ENCODE assay signal across 28 cellular contexts in genomic region chr21:34743285-34743684, GRCh38.
"Had no signal": no experiment of that assay in that cellular context is flagged by ENCODE, and none has a peak within 500 bp of the region (broad histone marks: within the 10 kb centered on the region; RNA-seq: fewer than 3 reads in every experiment).

No MANE protein-coding gene starts in this region.

- H3K27ac ChIP-seq: brain microvascular endothelial cell, gastroesophageal sphincter, heart left ventricle, neural progenitor cell, ovary, prostate gland, right atrium auricular region, transverse colon had no signal

- FAIRE-seq: colon, islet of Langerhans, small intestine, urothelium cell line had no signal

- H3K4me2 ChIP-seq: neural progenitor cell had no signal

- H3K4me1 Mint-ChIP-seq: central memory CD8-positive, alpha-beta T cell had no signal

- DNase-seq: activated CD4-positive, alpha-beta memory T cell treated with anti-CD3 and anti-CD28 coated beads, Interleukin-2, amount 10 ng/mL, durations not matched to agents 7 days and 5 days; activated CD4-positive, alpha-beta T cell treated with anti-CD3 and anti-CD28 coated beads for 48 hours; activated CD4-positive, CD25-positive, alpha-beta regulatory T cell; activated gamma-delta T cell treated with Interleukin-2 at 50 U/mL for 16 hours; activated T-cell treated with anti-CD3 and anti-CD28 coated beads, Interleukin-2, amount 50 U/mL, for 1 hour; effector memory CD4-positive, alpha-beta T cell; mesendoderm; naive thymus-derived CD4-positive, alpha-beta T cell; ovary; stimulated activated CD4-positive, alpha-beta T cell treated with anti-CD3 and anti-CD28 coated beads, Interleukin-2, amount 100 ng/mL, for 24 hours; SW 1271; T-helper 17 cell had no signal

- H3K9ac ChIP-seq: neural progenitor cell had no signal

- H3K9me3 ChIP-seq: gastroesophageal sphincter, heart left ventricle, mucosa of descending colon, ovary, prostate gland, right atrium auricular region, stomach, transverse colon had no signal

- H3K4me3 ChIP-seq: gastroesophageal sphincter, heart left ventricle, mucosa of descending colon, neural progenitor cell, ovary, prostate gland, right atrium auricular region, stomach, transverse colon had no signal

- H3K4me1 ChIP-seq: neural progenitor cell had no signal

- H3K9me3 Mint-ChIP-seq: activated CD4-positive, alpha-beta memory T cell treated with anti-CD3 and anti-CD28 coated beads, Interleukin-2, amount 10 ng/mL, durations not matched to agents 7 days and 5 days; activated naive CD4-positive, alpha-beta T cell treated with anti-CD3 and anti-CD28 coated beads, Interleukin-2, amount 50 U/mL, for 24 hours; central memory CD8-positive, alpha-beta T cell; neural progenitor cell; stimulated activated memory B cell treated with anti-CD40 and anti-IgM and Interleukin-4, amounts not matched to agents 10 μg/mL and 1 μg/mL and 100 μg/mL, for 72 hours had no signal

- H3K36me3 ChIP-seq: brain microvascular endothelial cell, gastroesophageal sphincter, heart left ventricle, neural progenitor cell, ovary, prostate gland, right atrium auricular region, stomach, transverse colon had no signal

- H2AFZ ChIP-seq: neural progenitor cell had no signal

- ATAC-seq: naive thymus-derived CD4-positive, alpha-beta T cell; stimulated activated memory B cell treated with anti-CD40 and anti-IgM and Interleukin-4, amounts not matched to agents 10 μg/mL and 1 μg/mL and 100 μg/mL, for 72 hours; T-helper 17 cell had no signal

- H3K4me3 Mint-ChIP-seq: activated CD4-positive, alpha-beta memory T cell treated with anti-CD3 and anti-CD28 coated beads, Interleukin-2, amount 10 ng/mL, durations not matched to agents 7 days and 5 days; activated naive CD4-positive, alpha-beta T cell treated with anti-CD3 and anti-CD28 coated beads, Interleukin-2, amount 50 U/mL, for 24 hours; central memory CD8-positive, alpha-beta T cell; naive thymus-derived CD4-positive, alpha-beta T cell; neural progenitor cell; stimulated activated memory B cell treated with anti-CD40 and anti-IgM and Interleukin-4, amounts not matched to agents 10 μg/mL and 1 μg/mL and 100 μg/mL, for 72 hours; T-helper 17 cell had no signal

- H3K27ac Mint-ChIP-seq: activated CD4-positive, alpha-beta memory T cell treated with anti-CD3 and anti-CD28 coated beads, Interleukin-2, amount 10 ng/mL, durations not matched to agents 7 days and 5 days; activated naive CD4-positive, alpha-beta T cell treated with anti-CD3 and anti-CD28 coated beads, Interleukin-2, amount 50 U/mL, for 24 hours; naive thymus-derived CD4-positive, alpha-beta T cell; neural progenitor cell; stimulated activated memory B cell treated with anti-CD40 and anti-IgM and Interleukin-4, amounts not matched to agents 10 μg/mL and 1 μg/mL and 100 μg/mL, for 72 hours; T-helper 17 cell had no signal

- H3K36me3 Mint-ChIP-seq: activated naive CD4-positive, alpha-beta T cell treated with anti-CD3 and anti-CD28 coated beads, Interleukin-2, amount 50 U/mL, for 24 hours; naive thymus-derived CD4-positive, alpha-beta T cell; neural progenitor cell; stimulated activated memory B cell treated with anti-CD40 and anti-IgM and Interleukin-4, amounts not matched to agents 10 μg/mL and 1 μg/mL and 100 μg/mL, for 72 hours had no signal

- H3K27me3 ChIP-seq: brain microvascular endothelial cell, neural progenitor cell, ovary, right atrium auricular region, transverse colon had no signal
